In the genomic region with DNA sequence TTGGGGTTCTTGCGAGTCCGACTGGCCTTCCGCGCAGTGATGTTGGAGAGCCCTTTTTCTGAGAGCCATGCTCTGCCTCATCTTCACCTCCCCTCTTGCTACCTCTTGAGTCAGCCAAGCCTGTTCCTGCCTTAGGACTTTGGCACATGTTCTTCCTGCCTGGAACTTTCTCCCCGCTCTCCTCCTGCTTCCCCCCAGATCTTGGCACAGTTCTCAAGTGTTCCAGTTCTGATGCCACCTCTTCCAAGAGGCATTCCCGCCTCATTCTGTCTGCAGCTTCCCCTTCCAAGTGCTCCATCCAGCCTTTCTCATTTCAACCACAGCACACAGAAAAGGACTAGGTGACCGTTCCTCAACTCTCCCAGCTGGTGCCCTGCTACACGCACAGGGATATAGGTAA, we compare ENCODE assay signal across 20 cellular contexts. TPM values are rescaled to one million over a fixed set of nuclear protein-coding genes. Genes with fewer than 3 reads are reported as not detected.
A peak's percentile ranks its signal among the peaks of the same experiment; 100 is the strongest.
DNase-seq lines count a peak whose midpoint lies in the region; ATAC-seq and TF ChIP-seq lines count a peak whose summit lies in the region.
"Had no signal": no experiment of that assay in that cellular context is flagged by ENCODE, and none has a peak within 500 bp of the region (broad histone marks: within the 10 kb centered on the region; RNA-seq: fewer than 3 reads in every experiment).

No MANE protein-coding gene starts in this region.

- DNase-seq in H9, result no peak
- DNase-seq in cerebellar cortex (ENCODE audit: low spot score), result peak; percentile 63
- DNase-seq in memory B cell (ENCODE audit: low spot score in 2 of 2), result no peak
- no peak for DNase-seq in suprapubic skin (ENCODE audit: low spot score in 2 of 2)
- DNase-seq in ureter (ENCODE audit: low spot score), result no peak
- no peak for DNase-seq in GM23248
- DNase-seq: activated effector memory CD4-positive, alpha-beta T cell treated with Interleukin-2 at 50 U/mL for 16 hours; amniotic stem cell; dermis blood vessel endothelial cell; KBM-7; naive thymus-derived CD8-positive, alpha-beta T cell; NCI-H1092 treated with DMSO at 0.1 percent for 48 hours; SHP77 treated with DMSO at 0.1 percent for 48 hours had no signal

- no peak overlapping the region for H2BK5ac ChIP-seq in H9 (ENCODE audit: insufficient read length, low read length)

- H3K9ac ChIP-seq in H9 (ENCODE audit: extremely low read depth, insufficient read length, low read length) (no peak overlapping the region), GM23248 (no peak overlapping the region)

- H4K5ac ChIP-seq in H9 (ENCODE audit: insufficient read length, low read depth, low read length), result no peak overlapping the region

- H4K20me1 ChIP-seq in H9 (ENCODE audit: control insufficient read depth, insufficient read depth, insufficient read length) (peaks cover 4% of the 10 kb centered on the region), GM23248 (ENCODE audit: insufficient read depth) (no peaks in the 10 kb centered on the region)

- no peak overlapping the region; the same call in 1 of the 2 replicates for H3K14ac ChIP-seq in H9 (ENCODE audit: insufficient read depth, low read length)

- H3K79me1 ChIP-seq in H9 (ENCODE audit: insufficient read depth, low read depth, low read length, poor library complexity, severe bottlenecking), result peaks cover 7% of the 10 kb centered on the region

- no peak overlapping the region for H2BK120ac ChIP-seq in H9 (ENCODE audit: low read depth, low read length, poor library complexity, severe bottlenecking)

- H2BK20ac ChIP-seq in H9 (ENCODE audit: low read depth, low read length, poor library complexity, severe bottlenecking), result no peak overlapping the region

- no peak overlapping the region for H3T11ph ChIP-seq in H9 (ENCODE audit: low read length)

- H3K27me3 ChIP-seq in H9 (ENCODE audit: insufficient read depth, low read length) (no peaks in the 10 kb centered on the region), suprapubic skin (no peaks in the 10 kb centered on the region), GM23248 (replicated peaks; ENCODE audit: insufficient read depth) (no peaks in the 10 kb centered on the region)
- H3K27me3 ChIP-seq: upper lobe of left lung had no signal

- H3K9me3 Mint-ChIP-seq in H9 (no peaks in the 10 kb centered on the region), memory B cell (no peaks in the 10 kb centered on the region)
- H3K9me3 Mint-ChIP-seq: naive thymus-derived CD8-positive, alpha-beta T cell; T-helper 2 cell treated with Interferon-gamma antibody and Interleukin-4, amounts not matched to agents 5 μg/mL and 100 μg/mL, for 36 hours had no signal

- WGBS in H9 (ENCODE audit: extremely low coverage, insufficient read length, low lambda C conversion rate), result no CpG with 5 or more reads among the region's 8 CpGs
- WGBS in suprapubic skin, result 79% methylated on average over 8 of the region's 8 CpGs
- WGBS in GM23248 (ENCODE audit: low coverage in 1 of 2, low lambda C conversion rate in 2 of 2, missing lambda C conversion rate in 2 of 2), 2 experiments, result 75 to 81% methylated on average over 8 of the region's 8 CpGs

- TF ChIP-seq EP300 in suprapubic skin (IDR thresholded peaks at IDR 0.05), result no peak

- no peak overlapping the region for H4K91ac ChIP-seq in H9 (ENCODE audit: insufficient read length, low read depth, low read length)

- no peak overlapping the region for H3K56ac ChIP-seq in H9 (ENCODE audit: insufficient read length, low read depth, low read length)

- no peak overlapping the region for H4K8ac ChIP-seq in H9 (replicated peaks; ENCODE audit: insufficient read length, low read depth, low read length)

- H3K4me1 Mint-ChIP-seq in H9 (peaks cover 74 to 80% of the 10 kb centered on the region in 2 experiments), memory B cell (peaks cover 22% of the 10 kb centered on the region)

- H3K36me3 Mint-ChIP-seq in H9 (ENCODE audit: insufficient read depth in 1 of 3, low read depth in 3 of 3) (peaks cover 3 to 4% (median 3%) of the 10 kb centered on the region in 3 experiments; a peak in 5 of 7 replicates), memory B cell (peaks cover 1% of the 10 kb centered on the region)

- H3K4ac ChIP-seq in H9 (ENCODE audit: low read depth, low read length), result no peak overlapping the region

- H3K4me3 Mint-ChIP-seq in H9, result no peak overlapping the region; a peak in 1 of 5 replicates
- no peak overlapping the region for H3K4me3 Mint-ChIP-seq in memory B cell
- H3K4me3 Mint-ChIP-seq: B cell; naive thymus-derived CD8-positive, alpha-beta T cell; T-helper 2 cell treated with Interferon-gamma antibody and Interleukin-4, amounts not matched to agents 5 μg/mL and 100 μg/mL, for 36 hours had no signal

- H3F3A ChIP-seq in GM23248 (ENCODE audit: insufficient read depth), result no peaks in the 10 kb centered on the region

- no peak overlapping the region for H2BK12ac ChIP-seq in H9 (ENCODE audit: insufficient read length, low read depth, low read length)

- no peaks in the 10 kb centered on the region for H3K9me2 ChIP-seq in GM23248 (ENCODE audit: insufficient read depth)

- TF ChIP-seq CTCF in H9 (conservative IDR thresholded peaks at IDR 0.05) (no peak), suprapubic skin (IDR thresholded peaks at IDR 0.05) (no peak)

- H3K27me3 Mint-ChIP-seq in H9 (ENCODE audit: low read depth) (peaks cover 1% of the 10 kb centered on the region; the same call in 1 of the 2 replicates), memory B cell (no peaks in the 10 kb centered on the region)
- H3K27me3 Mint-ChIP-seq: B cell; naive thymus-derived CD8-positive, alpha-beta T cell had no signal

- H3K79me2 ChIP-seq in H9 (ENCODE audit: insufficient read depth, low read length) (peaks cover 64% of the 10 kb centered on the region; the same call in 1 of the 2 replicates), GM23248 (ENCODE audit: insufficient read depth) (peaks cover 7% of the 10 kb centered on the region; the same call in 1 of the 2 replicates)

- H3K9me3 ChIP-seq in H9 (ENCODE audit: control insufficient read depth, low read depth, low read length) (no peaks in the 10 kb centered on the region), suprapubic skin (no peaks in the 10 kb centered on the region), GM23248 (ENCODE audit: low read depth) (no peaks in the 10 kb centered on the region)
- H3K9me3 ChIP-seq: upper lobe of left lung had no signal

- peak overlapping the region; percentile 32 for H3K23ac ChIP-seq in H9 (ENCODE audit: insufficient read length, low read depth, low read length)

- H3K36me3 ChIP-seq in suprapubic skin (no peaks in the 10 kb centered on the region), GM23248 (ENCODE audit: low read depth) (no peaks in the 10 kb centered on the region)
- H3K36me3 ChIP-seq: upper lobe of left lung had no signal

- H3K27ac Mint-ChIP-seq in H9 (peak overlapping the region in 1 of 3 experiments; percentile 6; a peak in 1 of 7 replicates), memory B cell (peak overlapping the region; percentile 14)
- H3K27ac Mint-ChIP-seq: B cell; T-helper 2 cell treated with Interferon-gamma antibody and Interleukin-4, amounts not matched to agents 5 μg/mL and 100 μg/mL, for 36 hours had no signal

- H3K4me3 ChIP-seq in suprapubic skin, result no peak overlapping the region
- no peak overlapping the region for H3K4me3 ChIP-seq in GM23248
- H3K4me3 ChIP-seq: upper lobe of left lung had no signal

- H3K23me2 ChIP-seq in H9 (ENCODE audit: insufficient read length, low read depth, low read length, poor library complexity, severe bottlenecking), result no peaks in the 10 kb centered on the region

- no peak overlapping the region for H2AFZ ChIP-seq in H9 (ENCODE audit: low read length)
- no peak overlapping the region for H2AFZ ChIP-seq in GM23248

- H3K18ac ChIP-seq in H9 (ENCODE audit: insufficient read length, low read depth, low read length), result no peak overlapping the region

- ATAC-seq in memory B cell (ENCODE audit: low read depth), result no peak
- ATAC-seq in HG03565 (IDR thresholded peaks at IDR 0.05; ENCODE audit: unreplicated experiment), result no peak
- no peak for ATAC-seq in HG02588 (IDR thresholded peaks at IDR 0.05; ENCODE audit: unreplicated experiment)
- ATAC-seq: activated CD4-positive, CD25-positive, alpha-beta regulatory T cell treated with anti-CD3 and anti-CD28 coated beads, Interleukin-2, amount 50 U/mL, for 24 hours; left colon; naive thymus-derived CD8-positive, alpha-beta T cell had no signal

- no peak overlapping the region for H3K27ac ChIP-seq in H9 (ENCODE audit: insufficient read length, low read depth, low read length)
- H3K27ac ChIP-seq in suprapubic skin, result peak overlapping the region; percentile 16
- H3K27ac ChIP-seq in GM23248, result no peak overlapping the region

- H3K4me2 ChIP-seq in H9 (ENCODE audit: insufficient read depth, insufficient read length, low read length) (no peak overlapping the region), GM23248 (ENCODE audit: unreplicated experiment) (no peak overlapping the region)

- H3K4me1 ChIP-seq in H9 (ENCODE audit: insufficient read depth, low read length), result peaks cover 22% of the 10 kb centered on the region
- H3K4me1 ChIP-seq in suprapubic skin, result peaks cover 29% of the 10 kb centered on the region
- H3K4me1 ChIP-seq in GM23248 (ENCODE audit: insufficient read depth), result no peaks in the 10 kb centered on the region

- TF ChIP-seq POLR2A in suprapubic skin (IDR thresholded peaks at IDR 0.05), result no peak

- H2BK15ac ChIP-seq in H9 (ENCODE audit: low read depth, low read length), result no peak overlapping the region

- H2AK5ac ChIP-seq in H9 (ENCODE audit: insufficient read length, low read length), result no peak overlapping the region

- in situ Hi-C loops in GM23248 (cut with MboI), result no loop called here

RNA-seq across cellular contexts. Expression of a gene that starts 7.7 kb away (rescaled TPM):
- total RNA-seq in H9 (2021) (61.2 and 65.4 TPM in 2 replicates), suprapubic skin (10 to 100 TPM; 50.1 to 76.2 (median 56.4) TPM), ureter (76.7 TPM)
- total RNA-seq in GM23248 (2014; rRNA removed; shearing (Covaris generic)), result 9.5 and 10.7 TPM in 2 replicates
- 7.3 and 8.6 TPM in 2 replicates for polyA plus RNA-seq in GM23248 (2016; fragmentation: Nextera tagmentation; extraction: Ambion mirVana)
